1 cellular context compared by ENCODE assay signal in genomic region chr6:28794175-28795002, GRCh38.
TF ChIP-seq lines count a peak whose summit lies in the region.

No MANE protein-coding gene starts in this region.

TF ChIP-seq in K562, 482 proteins besides CTCF, POLR2A, EP300 and RAD21 (continued from another document and continues in another):
- TF ChIP-seq ZBTB11 (CRISPR knock-in tag; IDR thresholded peaks at IDR 0.05) (no peak), RFX1 (IDR thresholded peaks at IDR 0.05) (no peak), MCM5 (IDR thresholded peaks at IDR 0.05; ENCODE audit: low read depth) (no peak), PTRF (tag; IDR thresholded peaks at IDR 0.05) (no peak), PTBP1 (IDR thresholded peaks at IDR 0.05; ENCODE audit: low read depth, low read length) (no peak), DIDO1 (tag; IDR thresholded peaks at IDR 0.05; ENCODE audit: low read depth) (no peak), CEBPZ (IDR thresholded peaks at IDR 0.05; ENCODE audit: borderline replicate concordance, low read depth, low read length) (no peak), CHD4 (IDR thresholded peaks at IDR 0.05; ENCODE audit: insufficient read depth, insufficient replicate concordance, low read depth, low read length, poor library complexity, severe bottlenecking) (no peak), ERF (CRISPR knock-in tag; IDR thresholded peaks at IDR 0.05) (no peak), SP1 (CRISPR knock-in tag; IDR thresholded peaks at IDR 0.05) (no peak), HLTF (IDR thresholded peaks at IDR 0.05) (no peak), ZNF253 (CRISPR knock-in tag; conservative IDR thresholded peaks at IDR 0.05) (no peak), ZNF212 (CRISPR knock-in tag; IDR thresholded peaks at IDR 0.05) (no peak), CGGBP1 (CRISPR knock-in tag; IDR thresholded peaks at IDR 0.05) (no peak), CBX5 (IDR thresholded peaks at IDR 0.05; ENCODE audit: borderline replicate concordance, low read depth) (no peak), TCF15 (CRISPR knock-in tag; IDR thresholded peaks at IDR 0.05) (no peak), SMC3 (conservative IDR thresholded peaks at IDR 0.05; ENCODE audit: insufficient read depth, low read depth, low read length) (no peak), ZNF318 (IDR thresholded peaks at IDR 0.05; ENCODE audit: borderline replicate concordance in 1 of 2, low read depth in 1 of 2) (no peak), JUND (IDR thresholded peaks at IDR 0.05; ENCODE audit: borderline replicate concordance, low read depth, low read length) (peak; percentile 55; the same call in 1 of the 2 replicates), JUND (tag; IDR thresholded peaks at IDR 0.05; ENCODE audit: borderline replicate concordance, low read depth, low read length) (no peak), PREB (CRISPR knock-in tag; IDR thresholded peaks at IDR 0.05) (no peak), ZNF699 (CRISPR knock-in tag; IDR thresholded peaks at IDR 0.05; ENCODE audit: insufficient replicate concordance) (no peak), POLR2G (IDR thresholded peaks at IDR 0.05; ENCODE audit: low read depth, low read length) (no peak), ELK3 (CRISPR knock-in tag; IDR thresholded peaks at IDR 0.05) (no peak)
